In the genomic region with DNA sequence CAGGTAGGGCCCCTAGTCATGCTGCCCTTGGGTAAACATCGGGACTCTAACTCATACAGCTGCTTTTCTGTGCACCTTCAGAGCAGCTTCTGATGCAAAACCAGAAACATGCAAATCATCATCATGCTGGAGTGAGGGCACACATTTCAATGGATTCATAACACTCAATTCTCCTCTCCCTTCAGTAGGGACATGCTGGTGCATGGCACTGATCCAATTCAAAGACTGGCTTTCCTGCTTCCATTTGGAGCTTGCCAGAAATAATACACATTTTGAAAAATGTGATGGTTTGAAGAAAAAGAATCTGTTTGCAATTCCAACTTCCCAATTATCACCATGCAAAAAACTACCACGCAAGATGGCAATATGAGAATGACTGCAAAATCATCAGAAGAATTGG, we compare ENCODE assay signal across 23 cellular contexts.
DNase-seq lines count a peak whose midpoint lies in the region; ATAC-seq and TF ChIP-seq lines count a peak whose summit lies in the region.
"Had no signal": no experiment of that assay in that cellular context is flagged by ENCODE, and none has a peak within 500 bp of the region (broad histone marks: within the 10 kb centered on the region; RNA-seq: fewer than 3 reads in every experiment).

No MANE protein-coding gene starts in this region.

- no peak for TF ChIP-seq CTCF in stomach (IDR thresholded peaks at IDR 0.05)

- no peak overlapping the region for H3K27ac ChIP-seq in stomach
- H3K27ac ChIP-seq: A549, KMS-11, PC-9 had no signal

- no peak overlapping the region for H3K4me3 ChIP-seq in stomach
- H3K4me3 ChIP-seq: A549, PC-9 had no signal

- WGBS in stomach, 5 donors = 60 to 80% (median 65%) methylated on average over 2 of the region's 2 CpGs

- TF ChIP-seq POLR2A in stomach (IDR thresholded peaks at IDR 0.05) = no peak

- no peak for ATAC-seq in Right ventricle myocardium inferior
- ATAC-seq: A549 had no signal

- no peaks in the 10 kb centered on the region for H3K36me3 ChIP-seq in stomach

- DNase-seq in DMS53 treated with DMSO at 0.1 percent for 48 hours (lab: John Stamatoyannopoulos, UW; ENCODE audit: unreplicated experiment) (peak; percentile 11), NCI-H526 treated with DMSO at 0.1 percent for 48 hours (lab: John Stamatoyannopoulos, UW) (peak; percentile 94), dermis blood vessel endothelial cell (peak; percentile 41), superior temporal gyrus (ENCODE audit: extremely low spot score) (peak; percentile 49), stomach (no peak), Right ventricle myocardium inferior (ENCODE audit: missing footprints) (no peak)
- DNase-seq in activated naive CD4-positive, alpha-beta T cell treated with Interleukin-2 at 50 U/mL for 16 hours = no peak
- DNase-seq: AML-193; Caco-2; CD4-positive, alpha-beta memory T cell; DMS 273 treated with DMSO at 0.1 percent for 48 hours; DND-41; MM.1S; NCI-H1417; NCI-H1694; NCI-H2029 treated with DMSO at 0.1 percent for 48 hours; NCI-H2227 treated with DMSO at 0.1 percent for 48 hours; NCI-H510A; NCI-H748 treated with DMSO at 0.1 percent for 48 hours; PC-9; Right ventricle myocardium superior had no signal

- TF ChIP-seq EP300 in stomach (IDR thresholded peaks at IDR 0.05) = no peak

- H3K27me3 ChIP-seq in stomach = no peaks in the 10 kb centered on the region

- H3K9me3 ChIP-seq in stomach = no peaks in the 10 kb centered on the region
- H3K9me3 ChIP-seq: A549, Caco-2 had no signal

- no peaks in the 10 kb centered on the region for H3K4me1 ChIP-seq in stomach
- H3K4me1 ChIP-seq: Caco-2 had no signal

- intact Hi-C loops in stomach (cut with DNase I; ENCODE audit: low total_unique reads) = loop anchor here (5.0 kb wide), 1 partner anchor 124 kb away; no protein-coding TSS in a partner anchor
- intact Hi-C loops in Right ventricle myocardium inferior (cut with DNase I) = loop anchor here (5.0 kb wide), 2 partner anchors 66 to 286 kb away; partner anchors contain the start of gene PDE10A

Comparison
In these comparisons a context has a peak if more than half of its experiments do, and no peak if none do; other contexts are left out.
1. DNase-seq: peak in DMS53 treated with DMSO at 0.1 percent for 48 hours (single experiment), NCI-H526 treated with DMSO at 0.1 percent for 48 hours (single experiment), dermis blood vessel endothelial cell (single experiment) and superior temporal gyrus (single experiment); none in activated naive CD4-positive, alpha-beta T cell treated with Interleukin-2 at 50 U/mL for 16 hours (single experiment), stomach (single experiment) and Right ventricle myocardium inferior (single experiment).